In the genomic region with DNA sequence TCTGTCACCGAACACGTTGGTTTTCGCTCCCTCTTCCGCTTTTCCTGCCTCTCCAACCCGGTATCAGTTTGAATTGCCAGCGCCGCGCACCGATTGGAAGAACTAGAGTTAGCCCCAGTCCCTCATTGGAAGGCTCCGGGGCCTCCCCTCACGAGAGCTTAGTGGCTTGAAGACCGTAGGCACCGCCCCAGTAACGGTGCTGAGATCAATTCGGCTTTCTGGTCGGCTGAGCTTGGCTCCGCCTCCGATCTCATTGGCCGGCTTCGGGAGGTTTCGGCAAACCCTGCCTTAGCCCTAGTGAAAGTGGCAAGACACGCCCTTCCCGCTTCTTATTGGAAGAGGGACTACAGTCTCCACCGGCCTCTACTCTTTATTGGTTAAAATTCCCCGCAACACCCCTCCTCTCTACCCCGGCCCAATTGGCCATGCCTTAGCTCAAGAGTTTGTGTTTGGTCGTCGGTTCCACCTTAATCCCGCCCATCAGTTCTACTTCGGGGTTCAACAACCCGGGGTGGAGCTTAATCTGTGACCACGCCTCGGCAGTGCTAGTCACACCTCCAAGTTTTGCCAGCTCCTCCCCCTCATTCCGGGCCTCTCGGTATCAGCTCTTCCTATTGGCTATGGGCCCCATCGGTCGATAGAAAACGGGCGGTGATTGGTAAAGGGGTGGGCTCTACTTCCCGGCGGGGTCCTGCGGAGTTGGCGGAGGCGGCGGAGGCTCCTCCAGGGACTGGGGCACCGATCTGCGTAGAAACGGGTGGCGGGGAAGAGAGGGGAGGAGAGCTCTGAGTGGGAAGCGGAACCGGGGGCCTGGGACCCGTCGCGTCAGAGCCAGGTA, we compare ENCODE assay signal across 8 cellular contexts. TPM values are rescaled to one million over a fixed set of nuclear protein-coding genes. Genes with fewer than 3 reads are reported as not detected.
DNase-seq lines count a peak whose midpoint lies in the region; ATAC-seq and TF ChIP-seq lines count a peak whose summit lies in the region.
"Not testable (repeated sequence)": the region's sequence is repeated elsewhere in the genome, so short reads cannot be mapped to it uniquely, and the experiment has no call there.

Gene FAM72B (minus strand): TSS at position 51 of the 838 bp plus-strand sequence. CDS start 851 bp downstream, outside the sequence.
Gene SRGAP2C (plus strand): TSS at position 686 of the 838 bp plus-strand sequence. CDS start 2,472 bp downstream, outside the sequence.

- peak; percentile 97 for DNase-seq in CD1c-positive myeloid dendritic cell (ENCODE audit: extremely low spot score)
- DNase-seq in NCI-H82 treated with DMSO at 0.1 percent for 48 hours (lab: John Stamatoyannopoulos, UW; ENCODE audit: unreplicated experiment) = peak; percentile 98
- DNase-seq in activated CD4-positive, alpha-beta T cell treated with anti-CD3 and anti-CD28 coated beads, Interleukin-2, amount 50 U/mL, for 48 hours = peak; percentile 82 to 89
- peak; percentile 98 to 99 for DNase-seq in dermis microvascular lymphatic vessel endothelial cell (ENCODE audit: low read depth in 2 of 2)
- DNase-seq in right lobe of liver = peak; percentile 91 to 95 (median 95)
- DNase-seq in stimulated activated CD4-positive, alpha-beta T cell treated with anti-CD3 and anti-CD28 coated beads, Interleukin-4, amount 100 ng/mL, for 48 hours (ENCODE audit: low read depth in 2 of 2) = peak; percentile 70 to 82

- not testable (repeated sequence) for H3K4me1 ChIP-seq in right lobe of liver

- H3K4me3 ChIP-seq in right lobe of liver = peak within 1 kb of the TSS in 2 of 3 donors; percentile 44 to 46

- not testable (repeated sequence) for TF ChIP-seq CTCF in right lobe of liver (IDR thresholded peaks at IDR 0.05)

- H3K9me3 ChIP-seq in right lobe of liver = not testable (repeated sequence)

- H3K27me3 ChIP-seq in right lobe of liver = not testable (repeated sequence)

- ATAC-seq in GM19467 (IDR thresholded peaks at IDR 0.05; ENCODE audit: unreplicated experiment) (peak; percentile 88), HG03575 (IDR thresholded peaks at IDR 0.05; ENCODE audit: extremely low read depth, insufficient number of reproducible peaks, low FRiP score, unreplicated experiment) (peak; percentile 77), right lobe of liver (peak; percentile 81 to 91 (median 84))

- H3K27ac ChIP-seq in right lobe of liver = peak within 1 kb of the TSS in 2 of 3 donors; percentile 33 to 36

- TF ChIP-seq POLR2A in right lobe of liver (IDR thresholded peaks at IDR 0.05) = peak; percentile 74

- intact Hi-C loops in right lobe of liver (cut with DNase I) = not testable (repeated sequence)

- 0% methylated on average over 14 of the region's 54 CpGs for WGBS in right lobe of liver (ENCODE audit: insufficient coverage, low coverage, low lambda C conversion rate, missing lambda C conversion rate)

- H3K36me3 ChIP-seq in right lobe of liver = not testable (repeated sequence)

RNA-seq across cellular contexts. Expression of gene FAM72B, which starts in this region (rescaled TPM):
- total RNA-seq in dermis microvascular lymphatic vessel endothelial cell = 2.3 and 3.0 TPM in 2 replicates
- total RNA-seq in right lobe of liver = under 1 TPM in 4 of 6 experiments, not detected in 2; 0.38 to 0.68 (median 0.64) TPM

RNA-seq across cellular contexts. Expression of gene SRGAP2C, which starts in this region (rescaled TPM):
- total RNA-seq in dermis microvascular lymphatic vessel endothelial cell = 13.9 and 26.0 TPM in 2 replicates
- total RNA-seq in right lobe of liver = 1 to 10 TPM; 3.7 to 7.3 (median 5.4) TPM

Comparison
In these comparisons a context has a peak if more than half of its experiments do, and no peak if none do; other contexts are left out.
1. Peak in every context shown above with its lines: DNase-seq, ATAC-seq, H3K4me3 ChIP-seq and H3K27ac ChIP-seq.